In the genomic region with DNA sequence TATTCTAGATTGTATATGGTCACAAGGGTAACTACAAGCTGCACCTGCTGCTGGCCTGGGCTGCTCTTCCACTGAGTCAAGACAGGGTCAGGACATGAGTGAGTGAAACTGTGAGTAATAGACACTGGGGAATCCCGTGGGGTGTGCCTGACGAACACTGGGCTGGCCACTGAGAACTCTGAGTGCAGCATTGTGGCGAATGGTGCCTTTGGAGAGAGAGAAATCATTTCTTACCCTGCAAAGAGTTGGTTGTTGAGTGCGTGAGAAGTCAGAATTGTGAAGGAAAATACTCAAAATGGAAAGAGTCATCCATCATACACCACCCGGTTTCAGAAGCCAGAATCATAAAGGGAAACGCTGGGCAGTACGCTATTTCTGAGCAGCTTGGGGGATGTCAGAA, we compare ENCODE assay signal across 9 cellular contexts. TPM values are rescaled to one million over a fixed set of nuclear protein-coding genes. Genes with fewer than 3 reads are reported as not detected.
DNase-seq lines count a peak whose midpoint lies in the region; ATAC-seq and TF ChIP-seq lines count a peak whose summit lies in the region.
"Had no signal": no experiment of that assay in that cellular context is flagged by ENCODE, and none has a peak within 500 bp of the region (broad histone marks: within the 10 kb centered on the region; RNA-seq: fewer than 3 reads in every experiment).

No MANE protein-coding gene starts in this region.

- no peaks in the 10 kb centered on the region for H3K9me3 Mint-ChIP-seq in WTC11

- CTCF ChIA-PET in WTC11 (lab: Charles Lee), result interaction anchor here (2.5 kb wide), 1 partner anchor 8 kb away, joined by 8 read pairs; no protein-coding TSS in a partner anchor

- H3K36me3 Mint-ChIP-seq in WTC11, result no peaks in the 10 kb centered on the region

- POLR2A ChIA-PET in WTC11 (lab: Charles Lee), result no interaction called here

- DNase-seq in stimulated activated CD4-positive, alpha-beta T cell treated with anti-CD3 and anti-CD28 coated beads, Interleukin-2, amount 100 ng/mL, for 24 hours, result peak; percentile 46 to 57
- DNase-seq in NOMO-1 treated with dmso at 0.1 percent for 144 hours (lab: John Stamatoyannopoulos, UW; ENCODE audit: unreplicated experiment), result no peak
- DNase-seq in WTC11 (ENCODE audit: low spot score), result no peak
- no peak for DNase-seq in AG08396 (ENCODE audit: low spot score)
- DNase-seq in KG1 (lab: John Stamatoyannopoulos, UW), result no peak
- DNase-seq: SJCRH30 had no signal

- TF ChIP-seq CTCF in WTC11 (IDR thresholded peaks at IDR 0.05), result no peak

- no peak overlapping the region for H3K27ac Mint-ChIP-seq in WTC11

- ATAC-seq in GM19023 (IDR thresholded peaks at IDR 0.05; ENCODE audit: unreplicated experiment) (peak; percentile 100), GM21786 (IDR thresholded peaks at IDR 0.05; ENCODE audit: unreplicated experiment) (peak; percentile 99), HG03575 (IDR thresholded peaks at IDR 0.05; ENCODE audit: extremely low read depth, insufficient number of reproducible peaks, low FRiP score, unreplicated experiment) (peak; percentile 93), WTC11 (no peak)

- H3K27me3 Mint-ChIP-seq in WTC11 (ENCODE audit: low read depth), result no peaks in the 10 kb centered on the region; the same call in 1 of the 2 replicates

- H3K4me1 Mint-ChIP-seq in WTC11, result peaks cover 11% of the 10 kb centered on the region

- no peak overlapping the region for H3K4me3 Mint-ChIP-seq in WTC11

TF ChIP-seq in WTC11, 78 proteins besides CTCF, POLR2A, EP300 and RAD21:
- TF ChIP-seq, protein P1, sequence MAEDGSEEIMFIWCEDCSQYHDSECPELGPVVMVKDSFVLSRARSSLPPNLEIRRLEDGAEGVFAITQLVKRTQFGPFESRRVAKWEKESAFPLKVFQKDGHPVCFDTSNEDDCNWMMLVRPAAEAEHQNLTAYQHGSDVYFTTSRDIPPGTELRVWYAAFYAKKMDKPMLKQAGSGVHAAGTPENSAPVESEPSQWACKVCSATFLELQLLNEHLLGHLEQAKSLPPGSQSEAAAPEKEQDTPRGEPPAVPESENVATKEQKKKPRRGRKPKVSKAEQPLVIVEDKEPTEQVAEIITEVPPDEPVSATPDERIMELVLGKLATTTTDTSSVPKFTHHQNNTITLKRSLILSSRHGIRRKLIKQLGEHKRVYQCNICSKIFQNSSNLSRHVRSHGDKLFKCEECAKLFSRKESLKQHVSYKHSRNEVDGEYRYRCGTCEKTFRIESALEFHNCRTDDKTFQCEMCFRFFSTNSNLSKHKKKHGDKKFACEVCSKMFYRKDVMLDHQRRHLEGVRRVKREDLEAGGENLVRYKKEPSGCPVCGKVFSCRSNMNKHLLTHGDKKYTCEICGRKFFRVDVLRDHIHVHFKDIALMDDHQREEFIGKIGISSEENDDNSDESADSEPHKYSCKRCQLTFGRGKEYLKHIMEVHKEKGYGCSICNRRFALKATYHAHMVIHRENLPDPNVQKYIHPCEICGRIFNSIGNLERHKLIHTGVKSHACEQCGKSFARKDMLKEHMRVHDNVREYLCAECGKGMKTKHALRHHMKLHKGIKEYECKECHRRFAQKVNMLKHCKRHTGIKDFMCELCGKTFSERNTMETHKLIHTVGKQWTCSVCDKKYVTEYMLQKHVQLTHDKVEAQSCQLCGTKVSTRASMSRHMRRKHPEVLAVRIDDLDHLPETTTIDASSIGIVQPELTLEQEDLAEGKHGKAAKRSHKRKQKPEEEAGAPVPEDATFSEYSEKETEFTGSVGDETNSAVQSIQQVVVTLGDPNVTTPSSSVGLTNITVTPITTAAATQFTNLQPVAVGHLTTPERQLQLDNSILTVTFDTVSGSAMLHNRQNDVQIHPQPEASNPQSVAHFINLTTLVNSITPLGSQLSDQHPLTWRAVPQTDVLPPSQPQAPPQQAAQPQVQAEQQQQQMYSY (CRISPR knock-in tag; IDR thresholded peaks at IDR 0.05), result no peak
- TF ChIP-seq, protein P2, sequence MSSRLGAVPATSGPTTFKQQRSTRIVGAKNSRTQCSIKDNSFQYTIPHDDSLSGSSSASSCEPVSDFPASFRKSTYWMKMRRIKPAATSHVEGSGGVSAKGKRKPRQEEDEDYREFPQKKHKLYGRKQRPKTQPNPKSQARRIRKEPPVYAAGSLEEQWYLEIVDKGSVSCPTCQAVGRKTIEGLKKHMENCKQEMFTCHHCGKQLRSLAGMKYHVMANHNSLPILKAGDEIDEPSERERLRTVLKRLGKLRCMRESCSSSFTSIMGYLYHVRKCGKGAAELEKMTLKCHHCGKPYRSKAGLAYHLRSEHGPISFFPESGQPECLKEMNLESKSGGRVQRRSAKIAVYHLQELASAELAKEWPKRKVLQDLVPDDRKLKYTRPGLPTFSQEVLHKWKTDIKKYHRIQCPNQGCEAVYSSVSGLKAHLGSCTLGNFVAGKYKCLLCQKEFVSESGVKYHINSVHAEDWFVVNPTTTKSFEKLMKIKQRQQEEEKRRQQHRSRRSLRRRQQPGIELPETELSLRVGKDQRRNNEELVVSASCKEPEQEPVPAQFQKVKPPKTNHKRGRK (CRISPR knock-in tag; IDR thresholded peaks at IDR 0.05; ENCODE audit: borderline replicate concordance), result no peak
- TF ChIP-seq, protein P3, sequence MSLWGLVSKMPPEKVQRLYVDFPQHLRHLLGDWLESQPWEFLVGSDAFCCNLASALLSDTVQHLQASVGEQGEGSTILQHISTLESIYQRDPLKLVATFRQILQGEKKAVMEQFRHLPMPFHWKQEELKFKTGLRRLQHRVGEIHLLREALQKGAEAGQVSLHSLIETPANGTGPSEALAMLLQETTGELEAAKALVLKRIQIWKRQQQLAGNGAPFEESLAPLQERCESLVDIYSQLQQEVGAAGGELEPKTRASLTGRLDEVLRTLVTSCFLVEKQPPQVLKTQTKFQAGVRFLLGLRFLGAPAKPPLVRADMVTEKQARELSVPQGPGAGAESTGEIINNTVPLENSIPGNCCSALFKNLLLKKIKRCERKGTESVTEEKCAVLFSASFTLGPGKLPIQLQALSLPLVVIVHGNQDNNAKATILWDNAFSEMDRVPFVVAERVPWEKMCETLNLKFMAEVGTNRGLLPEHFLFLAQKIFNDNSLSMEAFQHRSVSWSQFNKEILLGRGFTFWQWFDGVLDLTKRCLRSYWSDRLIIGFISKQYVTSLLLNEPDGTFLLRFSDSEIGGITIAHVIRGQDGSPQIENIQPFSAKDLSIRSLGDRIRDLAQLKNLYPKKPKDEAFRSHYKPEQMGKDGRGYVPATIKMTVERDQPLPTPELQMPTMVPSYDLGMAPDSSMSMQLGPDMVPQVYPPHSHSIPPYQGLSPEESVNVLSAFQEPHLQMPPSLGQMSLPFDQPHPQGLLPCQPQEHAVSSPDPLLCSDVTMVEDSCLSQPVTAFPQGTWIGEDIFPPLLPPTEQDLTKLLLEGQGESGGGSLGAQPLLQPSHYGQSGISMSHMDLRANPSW (CRISPR knock-in tag; conservative IDR thresholded peaks at IDR 0.05; ENCODE audit: low read depth), result no peak
- TF ChIP-seq, protein P4, sequence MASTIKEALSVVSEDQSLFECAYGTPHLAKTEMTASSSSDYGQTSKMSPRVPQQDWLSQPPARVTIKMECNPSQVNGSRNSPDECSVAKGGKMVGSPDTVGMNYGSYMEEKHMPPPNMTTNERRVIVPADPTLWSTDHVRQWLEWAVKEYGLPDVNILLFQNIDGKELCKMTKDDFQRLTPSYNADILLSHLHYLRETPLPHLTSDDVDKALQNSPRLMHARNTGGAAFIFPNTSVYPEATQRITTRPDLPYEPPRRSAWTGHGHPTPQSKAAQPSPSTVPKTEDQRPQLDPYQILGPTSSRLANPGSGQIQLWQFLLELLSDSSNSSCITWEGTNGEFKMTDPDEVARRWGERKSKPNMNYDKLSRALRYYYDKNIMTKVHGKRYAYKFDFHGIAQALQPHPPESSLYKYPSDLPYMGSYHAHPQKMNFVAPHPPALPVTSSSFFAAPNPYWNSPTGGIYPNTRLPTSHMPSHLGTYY (CRISPR knock-in tag; IDR thresholded peaks at IDR 0.05), result no peak
- no peak for TF ChIP-seq ZNF671 (CRISPR knock-in tag; IDR thresholded peaks at IDR 0.05)
- TF ChIP-seq IRF2 (CRISPR knock-in tag; IDR thresholded peaks at IDR 0.05; ENCODE audit: borderline replicate concordance, low read depth), result no peak
- TF ChIP-seq, protein P5, sequence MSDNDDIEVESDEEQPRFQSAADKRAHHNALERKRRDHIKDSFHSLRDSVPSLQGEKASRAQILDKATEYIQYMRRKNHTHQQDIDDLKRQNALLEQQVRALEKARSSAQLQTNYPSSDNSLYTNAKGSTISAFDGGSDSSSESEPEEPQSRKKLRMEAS (CRISPR knock-in tag; IDR thresholded peaks at IDR 0.05), result no peak
- no peak for TF ChIP-seq ZNF423 (CRISPR knock-in tag; IDR thresholded peaks at IDR 0.05)

RNA-seq across cellular contexts. Expression of a gene that starts 43.1 kb away (rescaled TPM):
- total RNA-seq in WTC11 (2021), result 58.2 to 70.3 TPM (median 65.2 TPM) in 3 replicates

Comparison
In these comparisons a context has a peak if more than half of its experiments do, and no peak if none do; other contexts are left out.
1. DNase-seq: peak in stimulated activated CD4-positive, alpha-beta T cell treated with anti-CD3 and anti-CD28 coated beads, Interleukin-2, amount 100 ng/mL, for 24 hours (2 of 2); none in NOMO-1 treated with dmso at 0.1 percent for 144 hours (single experiment), WTC11 (single experiment), AG08396 (single experiment) and KG1 (single experiment).